Comparison of ENCODE assay signal across 11 cellular contexts in genomic region chr19:47240561-47240960, GRCh38. TPM values are rescaled to one million over a fixed set of nuclear protein-coding genes. Genes with fewer than 3 reads are reported as not detected.
DNase-seq lines count a peak whose midpoint lies in the region; ATAC-seq and TF ChIP-seq lines count a peak whose summit lies in the region.
"Had no signal": no experiment of that assay in that cellular context is flagged by ENCODE, and none has a peak within 500 bp of the region (broad histone marks: within the 10 kb centered on the region; RNA-seq: fewer than 3 reads in every experiment).

No MANE protein-coding gene starts in this region.

- peak overlapping the region; percentile 25 for H2AFZ ChIP-seq in mammary epithelial cell (ENCODE audit: low read depth, low read length)

- dilution Hi-C loops in mammary epithelial cell (cut with HindIII; ENCODE audit: low sequenced_read_pairs), result no loop called here

- DNase-seq in mammary epithelial cell, result no peak
- DNase-seq in MCF 10A (ENCODE audit: unreplicated experiment), result no peak
- DNase-seq in WTC11 (ENCODE audit: low spot score), result no peak
- no peak for DNase-seq in mesendoderm
- DNase-seq in NCI-H2227 (lab: John Stamatoyannopoulos, UW; ENCODE audit: unreplicated experiment), result no peak
- DNase-seq in midbrain (lab: John Stamatoyannopoulos, UW), result no peak
- DNase-seq: AML-193, NCI-H1092 had no signal

- WGBS in mammary epithelial cell (ENCODE audit: low coverage, missing lambda C conversion rate), result 47% methylated on average over 6 of the region's 6 CpGs
- no CpG with 5 or more reads among the region's 6 CpGs for WGBS in mesendoderm (ENCODE audit: extremely low coverage, insufficient coverage, low lambda C conversion rate)

- H2BK15ac ChIP-seq in mesendoderm (replicated peaks; ENCODE audit: low read depth), result no peak overlapping the region

- no peak for TF ChIP-seq CTCF in mammary epithelial cell (conservative IDR thresholded peaks at IDR 0.05 in 1 of 2, IDR thresholded peaks at IDR 0.05 in 1 of 2; ENCODE audit: extremely low read depth in 1 of 2, insufficient read depth in 1 of 2, low read depth in 1 of 2, low read length in 2 of 2)
- no peak for TF ChIP-seq CTCF in MCF 10A (IDR thresholded peaks at IDR 0.05; ENCODE audit: unreplicated experiment)
- no peak for TF ChIP-seq CTCF in WTC11 (IDR thresholded peaks at IDR 0.05)

- no peak overlapping the region for H3K18ac ChIP-seq in mesendoderm (ENCODE audit: low read length)

- H3K9me3 ChIP-seq in mammary epithelial cell (replicated peaks; ENCODE audit: insufficient read depth, low read length), result no peaks in the 10 kb centered on the region

- no peak overlapping the region for H3K23ac ChIP-seq in mesendoderm (ENCODE audit: low read length)

- no peak overlapping the region for H3K4ac ChIP-seq in mesendoderm (ENCODE audit: low read depth, low read length)

- H3K27ac Mint-ChIP-seq in MCF 10A (ENCODE audit: low read depth, unreplicated experiment), result no peak overlapping the region
- H3K27ac Mint-ChIP-seq in WTC11, result no peak overlapping the region

- H3K4me3 ChIP-seq in mammary epithelial cell (replicated peaks in 1 of 3; ENCODE audit: insufficient read depth in 1 of 3, low read depth in 2 of 3, low read length in 3 of 3) (peak overlapping the region in 1 of 3 experiments; percentile 18), mesendoderm (ENCODE audit: low read length) (no peak overlapping the region)

- intact Hi-C loops in mammary epithelial cell (cut with micrococcal nuclease) (loop anchor here (5.0 kb wide), 1 partner anchor 163 kb away; no protein-coding TSS in a partner anchor), MCF 10A (cut with micrococcal nuclease) (loop anchor here (5.0 to 10.0 kb wide), 2 partner anchors 108 to 226 kb away; partner anchors contain the start of genes NPAS1 and SAE1)

- H3K9ac ChIP-seq in mammary epithelial cell (ENCODE audit: insufficient read depth, low read length), result no peak overlapping the region
- no peak overlapping the region for H3K9ac ChIP-seq in mesendoderm (ENCODE audit: low read length)

- H2BK5ac ChIP-seq in mesendoderm (ENCODE audit: low read length), result no peak overlapping the region

- H4K20me1 ChIP-seq in mammary epithelial cell (ENCODE audit: insufficient read depth, low read length), result no peaks in the 10 kb centered on the region

- in situ Hi-C loops in mammary epithelial cell (cut with MboI; ENCODE audit: low sequenced_read_pairs in 2 of 2), result loop anchor here (5.0 to 10.0 kb wide), 2 partner anchors 86 to 108 kb away; partner anchors contain the start of gene SAE1 (in 1 of the 2)

- H4K8ac ChIP-seq in mesendoderm (ENCODE audit: low read depth, low read length), result no peak overlapping the region

- no peaks in the 10 kb centered on the region for H3K27me3 Mint-ChIP-seq in MCF 10A (ENCODE audit: insufficient read depth, unreplicated experiment)
- H3K27me3 Mint-ChIP-seq in WTC11 (ENCODE audit: low read depth), result peaks cover 38% of the 10 kb centered on the region

- BruUV-seq in mammary epithelial cell (replicated peaks; lab: Mats Ljungman, UMichigan) (no TSS peak), MCF 10A (replicated peaks; lab: Mats Ljungman, UMichigan) (no TSS peak)

- no peaks in the 10 kb centered on the region for H3K27me3 ChIP-seq in mammary epithelial cell (ENCODE audit: insufficient read depth, low read length)
- peaks cover 8% of the 10 kb centered on the region for H3K27me3 ChIP-seq in mesendoderm (ENCODE audit: insufficient read depth, low read length, poor library complexity)

- peaks cover 26% of the 10 kb centered on the region for H3K4me1 ChIP-seq in mammary epithelial cell (ENCODE audit: insufficient read depth, low read length)
- H3K4me1 ChIP-seq in mesendoderm (ENCODE audit: control insufficient read depth, low read depth, low read length), result peaks cover 5% of the 10 kb centered on the region

- H3K27ac ChIP-seq in mammary epithelial cell (ENCODE audit: insufficient read depth, low read depth, low read length) (no peak overlapping the region), mesendoderm (ENCODE audit: low read depth, low read length) (no peak overlapping the region), temporal lobe (ENCODE audit: low read depth, low read length) (peak overlapping the region; percentile 80)

- H3K36me3 ChIP-seq in mammary epithelial cell (ENCODE audit: insufficient read depth, low read length), result no peaks in the 10 kb centered on the region
- H3K36me3 ChIP-seq in mesendoderm (ENCODE audit: control insufficient read depth, insufficient read depth, low read length), result no peaks in the 10 kb centered on the region

- no peak overlapping the region for H2AK5ac ChIP-seq in mesendoderm (ENCODE audit: low read length)

- no peaks in the 10 kb centered on the region for H3K79me2 ChIP-seq in mammary epithelial cell (ENCODE audit: insufficient read depth, low read length)
- no peaks in the 10 kb centered on the region for H3K79me2 ChIP-seq in mesendoderm (ENCODE audit: control insufficient read depth, insufficient read depth, low read length)

- H3K4me1 Mint-ChIP-seq in MCF 10A (ENCODE audit: insufficient read depth, unreplicated experiment) (no peaks in the 10 kb centered on the region), WTC11 (peaks cover 22% of the 10 kb centered on the region)

- H3K56ac ChIP-seq in mesendoderm (ENCODE audit: low read length), result peak overlapping the region; percentile 58

- no peak overlapping the region for H4K5ac ChIP-seq in mesendoderm (ENCODE audit: low read length)

- H3K36me3 Mint-ChIP-seq in MCF 10A (ENCODE audit: insufficient read depth, unreplicated experiment) (peaks cover 7% of the 10 kb centered on the region), WTC11 (no peaks in the 10 kb centered on the region)

- H3K4me2 ChIP-seq in mammary epithelial cell (ENCODE audit: insufficient read depth, low read depth, low read length), result peak overlapping the region; percentile 62
- H3K4me2 ChIP-seq in mesendoderm (ENCODE audit: low read length), result no peak overlapping the region

- H3K79me1 ChIP-seq in mesendoderm (ENCODE audit: low read length), result no peaks in the 10 kb centered on the region

- POLR2A ChIA-PET in MCF 10A (lab: Yijun Ruan, JAX), result interaction anchor here (0.6 to 1.8 kb wide), 11 partner anchors 8 to 1010 kb away, joined by 3 to 15 read pairs (median 4); partner anchors contain the start of genes CCDC9 and ZC3H4
- POLR2A ChIA-PET in WTC11 (lab: Charles Lee), result interaction anchor here (0.8 to 1.9 kb wide), 7 partner anchors 8 to 127 kb away, joined by 3 to 13 read pairs (median 6); partner anchors contain the start of genes CCDC9 and ZC3H4

- H3K9me3 Mint-ChIP-seq in MCF 10A (ENCODE audit: unreplicated experiment) (no peaks in the 10 kb centered on the region), WTC11 (no peaks in the 10 kb centered on the region)

- ATAC-seq in WTC11 (no peak), HG03139 (IDR thresholded peaks at IDR 0.05; ENCODE audit: unreplicated experiment) (no peak)
- ATAC-seq: Right ventricle myocardium inferior had no signal

- H2BK120ac ChIP-seq in mesendoderm (ENCODE audit: low read depth, low read length), result no peak overlapping the region

- no peak overlapping the region for H3K4me3 Mint-ChIP-seq in MCF 10A (ENCODE audit: unreplicated experiment)
- peak overlapping the region; percentile 58 for H3K4me3 Mint-ChIP-seq in WTC11

- CTCF ChIA-PET in mammary epithelial cell (lab: Charles Lee; ENCODE audit: low non-redundant PET) (no interaction called here), MCF 10A (lab: Yijun Ruan, JAX) (interaction anchor here (0.8 kb wide), 1 partner anchor 31 kb away, joined by 5 read pairs; no protein-coding TSS in a partner anchor), WTC11 (lab: Charles Lee) (interaction anchor here (0.6 to 3.4 kb wide), 6 partner anchors 13 to 334 kb away, joined by 3 to 27 read pairs (median 5); no protein-coding TSS in a partner anchor)

TF ChIP-seq in WTC11, 78 proteins besides CTCF, POLR2A, EP300 and RAD21:
- TF ChIP-seq, protein P1, sequence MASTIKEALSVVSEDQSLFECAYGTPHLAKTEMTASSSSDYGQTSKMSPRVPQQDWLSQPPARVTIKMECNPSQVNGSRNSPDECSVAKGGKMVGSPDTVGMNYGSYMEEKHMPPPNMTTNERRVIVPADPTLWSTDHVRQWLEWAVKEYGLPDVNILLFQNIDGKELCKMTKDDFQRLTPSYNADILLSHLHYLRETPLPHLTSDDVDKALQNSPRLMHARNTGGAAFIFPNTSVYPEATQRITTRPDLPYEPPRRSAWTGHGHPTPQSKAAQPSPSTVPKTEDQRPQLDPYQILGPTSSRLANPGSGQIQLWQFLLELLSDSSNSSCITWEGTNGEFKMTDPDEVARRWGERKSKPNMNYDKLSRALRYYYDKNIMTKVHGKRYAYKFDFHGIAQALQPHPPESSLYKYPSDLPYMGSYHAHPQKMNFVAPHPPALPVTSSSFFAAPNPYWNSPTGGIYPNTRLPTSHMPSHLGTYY (CRISPR knock-in tag; IDR thresholded peaks at IDR 0.05), result no peak
- TF ChIP-seq MAX (CRISPR knock-in tag; IDR thresholded peaks at IDR 0.05) (0 out of 2 replicates have a peak, but pooled peaks have one; percentile 36), NFATC4 (CRISPR knock-in tag; IDR thresholded peaks at IDR 0.05) (no peak)

RNA-seq across cellular contexts. Expression of gene BBC3, which starts 9.6 kb away (rescaled TPM):
- total RNA-seq in mammary epithelial cell (1 to 10 TPM; 7.0 to 8.1 TPM), MCF 10A (2022) (16.2 and 19.6 TPM in 2 replicates), WTC11 (2021) (29.4 to 49.5 TPM (median 32.2 TPM) in 3 replicates), temporal lobe (5.2 TPM)
- polyA plus RNA-seq in mammary epithelial cell, result 1.4 TPM
- 1.2 TPM for polyA minus RNA-seq in mammary epithelial cell
- polyA plus RNA-seq in mesendoderm (2013, experiment 1 of 2), result 5.3 TPM
- 4.7 TPM for polyA plus RNA-seq in mesendoderm (2013, experiment 2 of 2)

RNA-seq across cellular contexts. Expression of gene CCDC9, which starts 15.8 kb away (rescaled TPM):
- total RNA-seq in mammary epithelial cell (10 to 100 TPM in 1 of 2 donors, 1 to 10 TPM in 1; 4.7 to 29.6 TPM), MCF 10A (2022) (35.0 and 39.0 TPM in 2 replicates), WTC11 (2021) (30.4 to 37.7 TPM (median 33.0 TPM) in 3 replicates), temporal lobe (2.2 TPM)
- 3.2 TPM for polyA plus RNA-seq in mammary epithelial cell
- 9.1 TPM for polyA minus RNA-seq in mammary epithelial cell
- polyA plus RNA-seq in mesendoderm (2013, experiment 1 of 2), result 15.0 TPM
- polyA plus RNA-seq in mesendoderm (2013, experiment 2 of 2), result 14.2 TPM

RNA-seq across cellular contexts. Expression of gene INAFM1, which starts 34.1 kb away (rescaled TPM):
- 10 to 100 TPM in 1 of 2 donors, 1 to 10 TPM in 1; 2.0 to 10.9 TPM for total RNA-seq in mammary epithelial cell
- 0.65 TPM for polyA plus RNA-seq in mammary epithelial cell
- not detected for polyA minus RNA-seq in mammary epithelial cell
- total RNA-seq in MCF 10A (2022), result 15.0 and 16.8 TPM in 2 replicates
- 7.0 to 8.1 TPM (median 7.3 TPM) in 3 replicates for total RNA-seq in WTC11 (2021)
- 2.9 TPM for polyA plus RNA-seq in mesendoderm (2013, experiment 1 of 2)
- 2.8 TPM for polyA plus RNA-seq in mesendoderm (2013, experiment 2 of 2)
- total RNA-seq in temporal lobe, result 3.2 TPM
